In genomic region chr4:140861359-140862181, GRCh38 we compare ENCODE assay signal across 8 cellular contexts.
DNase-seq lines count a peak whose midpoint lies in the region; ATAC-seq and TF ChIP-seq lines count a peak whose summit lies in the region.

No MANE protein-coding gene starts in this region.

- peak; percentile 83 for ATAC-seq in HG03066 (IDR thresholded peaks at IDR 0.05; ENCODE audit: low read depth, unreplicated experiment)
- peak; percentile 60 for ATAC-seq in mucosa of descending colon

- H3K36me3 ChIP-seq in A673 (ENCODE audit: insufficient read depth, low read length, poor library complexity, severe bottlenecking), result no peaks in the 10 kb centered on the region
- no peaks in the 10 kb centered on the region for H3K36me3 ChIP-seq in mucosa of descending colon (ENCODE audit: low read depth)
- H3K36me3 ChIP-seq in thyroid gland, result no peaks in the 10 kb centered on the region

- TF ChIP-seq CTCF in A673 (conservative IDR thresholded peaks at IDR 0.05; ENCODE audit: low read depth, low read length) (peak; percentile 86), GM12864 (IDR thresholded peaks at IDR 0.05; ENCODE audit: low read depth, low read length, missing control alignments) (peak; percentile 66), epithelial cell of proximal tubule (conservative IDR thresholded peaks at IDR 0.05; ENCODE audit: low read depth, low read length) (peak; percentile 81), mucosa of descending colon (IDR thresholded peaks at IDR 0.05) (peak; percentile 35), thyroid gland (IDR thresholded peaks at IDR 0.05) (peak; percentile 45 to 94 (median 71))

- TF ChIP-seq POLR2A in thyroid gland (IDR thresholded peaks at IDR 0.05), result no peak

- intact Hi-C loops in A673 (cut with micrococcal nuclease; ENCODE audit: unreplicated experiment) (loop anchor here (1.0 kb wide), 2 partner anchors 23 to 272 kb away; partner anchors contain the start of gene RNF150), mucosa of descending colon (cut with DNase I, micrococcal nuclease) (loop anchor here in 1 of 2 donors (5.0 kb wide), 1 partner anchor 271 kb away; the partner anchor contains the start of gene RNF150), thyroid gland (cut with DNase I) (loop anchor here (5.0 kb wide), 1 partner anchor 271 kb away; the partner anchor contains the start of gene RNF150)

- H3K4me1 ChIP-seq in A673 (ENCODE audit: insufficient read depth, low read length, poor library complexity, severe bottlenecking) (peaks cover 5% of the 10 kb centered on the region), mucosa of descending colon (ENCODE audit: low read depth) (no peaks in the 10 kb centered on the region), thyroid gland (no peaks in the 10 kb centered on the region)

- 34 to 44% methylated on average over 7 of the region's 7 CpGs for WGBS in thyroid gland, 2 donors

- no TSS peak for BruUV-seq in A673 (replicated peaks; lab: Mats Ljungman, UMichigan)

- CTCF ChIA-PET in A673 (lab: Charles Lee), result interaction anchor here (2.4 kb wide), 1 partner anchor 272 kb away, joined by 7 read pairs; the partner anchor contains the start of gene RNF150

- no peaks in the 10 kb centered on the region for H3K27me3 ChIP-seq in A673 (replicated peaks; ENCODE audit: insufficient read depth, low read depth, low read length, poor library complexity)
- H3K27me3 ChIP-seq in thyroid gland, result no peaks in the 10 kb centered on the region

- H3K27ac ChIP-seq in A673 (ENCODE audit: low read depth, low read length, poor library complexity, severe bottlenecking), result no peak overlapping the region
- H3K27ac ChIP-seq in thyroid gland, result no peak overlapping the region

- H3K9me3 ChIP-seq in A673 (ENCODE audit: low read depth, low read length, poor library complexity, severe bottlenecking) (no peaks in the 10 kb centered on the region), mucosa of descending colon (no peaks in the 10 kb centered on the region), thyroid gland (no peaks in the 10 kb centered on the region)

- POLR2A ChIA-PET in A673 (lab: Charles Lee; ENCODE audit: low non-redundant PET), result interaction anchor here (0.7 kb wide), 1 partner anchor 876 kb away, joined by 3 read pairs; no protein-coding TSS in a partner anchor

- H3K4me3 ChIP-seq in A673 (ENCODE audit: low read depth, low read length, poor library complexity, severe bottlenecking), result no peak overlapping the region
- H3K4me3 ChIP-seq in GM12864 (ENCODE audit: low read depth, low read length), result no peak overlapping the region
- no peak overlapping the region for H3K4me3 ChIP-seq in epithelial cell of proximal tubule (ENCODE audit: low read depth, low read length)
- no peak overlapping the region for H3K4me3 ChIP-seq in mucosa of descending colon
- no peak overlapping the region for H3K4me3 ChIP-seq in thyroid gland (replicated peaks in 1 of 3)

- DNase-seq in A673 (ENCODE audit: low spot score), result peak; percentile 77
- peak; percentile 59 for DNase-seq in GM12864 (ENCODE audit: low read depth)
- DNase-seq in NCI-H2171 (lab: John Stamatoyannopoulos, UW), result peak; percentile 21
- DNase-seq in activated CD4-positive, alpha-beta T cell treated with anti-CD3 and anti-CD28 coated beads for 4 hours, result peak; percentile 21 to 31
- peak; percentile 52 for DNase-seq in epithelial cell of proximal tubule (ENCODE audit: low read depth)
- peak in 1 of 3 donors; percentile 89 for DNase-seq in mucosa of descending colon
- DNase-seq in thyroid gland, result peak; percentile 75 to 76

Comparison
In these comparisons a context has a peak if more than half of its experiments do, and no peak if none do; other contexts are left out.
1. CTCF ChIP-seq: peak in every context shown above with its lines; median percentile 86 in A673; 81 in epithelial cell of proximal tubule; 71 in thyroid gland; 66 in GM12864; 35 in mucosa of descending colon.